24 cellular contexts compared by ENCODE assay signal in the genomic region with DNA sequence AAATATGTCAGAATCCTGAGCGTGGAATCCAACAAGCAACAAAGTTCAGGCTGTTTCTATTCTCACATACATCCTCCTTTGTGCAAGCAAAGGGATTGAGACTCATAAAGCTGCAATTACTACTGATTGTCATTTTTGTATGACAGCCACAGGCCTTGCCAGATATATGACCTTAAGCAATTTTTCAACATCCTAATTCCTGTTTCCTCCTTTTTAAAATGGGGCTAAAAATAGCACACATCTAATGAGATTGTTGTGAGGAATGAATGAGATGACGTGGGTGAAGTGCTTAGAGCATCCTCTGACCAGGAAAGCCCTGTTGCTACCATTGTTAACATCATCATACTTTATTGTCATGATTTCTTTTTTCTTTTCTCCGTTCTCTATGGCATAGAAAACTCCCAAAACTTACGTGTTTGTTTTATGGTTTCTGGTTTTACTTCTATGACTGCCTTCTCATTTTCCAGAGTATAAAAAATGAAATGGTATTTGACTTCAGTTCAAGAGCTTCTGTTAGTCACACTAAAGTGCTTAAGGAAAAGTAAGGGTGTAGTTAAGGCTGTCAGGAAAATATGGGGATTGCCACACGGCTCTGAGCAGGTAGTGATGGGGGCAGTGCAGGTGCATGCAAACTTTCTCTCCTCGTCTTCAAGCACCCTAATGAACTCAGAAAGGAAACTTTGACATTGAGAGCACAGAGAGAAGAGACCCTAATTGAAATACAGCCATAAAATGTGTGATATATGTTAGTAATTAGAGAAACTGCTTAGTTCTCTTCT.
DNase-seq lines count a peak whose midpoint lies in the region; ATAC-seq, FAIRE-seq and TF ChIP-seq lines count a peak whose summit lies in the region.
"Had no signal": no experiment of that assay in that cellular context is flagged by ENCODE, and none has a peak within 500 bp of the region (broad histone marks: within the 10 kb centered on the region; RNA-seq: fewer than 3 reads in every experiment).

No MANE protein-coding gene starts in this region.

- H3K27ac ChIP-seq in body of pancreas (no peak overlapping the region), right cardiac atrium (ENCODE audit: low read length) (peak overlapping the region; percentile 50)
- H3K27ac ChIP-seq: BLaER1, cardiac muscle cell, coronary artery, transverse colon had no signal

- H3K4me3 ChIP-seq in body of pancreas (no peak overlapping the region), right cardiac atrium (ENCODE audit: low read length) (no peak overlapping the region)
- H3K4me3 ChIP-seq: BLaER1, cardiac muscle cell, coronary artery, K562, spleen, transverse colon had no signal

- TF ChIP-seq POLR2A in body of pancreas (IDR thresholded peaks at IDR 0.05) = no peak

- H3K9me3 ChIP-seq in body of pancreas (no peaks in the 10 kb centered on the region), right cardiac atrium (ENCODE audit: control insufficient read depth, low read length) (no peaks in the 10 kb centered on the region)
- H3K9me3 ChIP-seq: BLaER1, spleen, transverse colon had no signal

- H3K27ac Mint-ChIP-seq in type B pancreatic cell (peak overlapping the region; percentile 17), natural killer cell (no peak overlapping the region)
- H3K27ac Mint-ChIP-seq: activated CD4-positive, alpha-beta T cell treated with anti-CD3 and anti-CD28 coated beads for 36 hours; activated CD8-positive, alpha-beta T cell treated with anti-CD3 and anti-CD28 coated beads, Interleukin-2, amount 10 ng/mL, durations not matched to agents 7 days and 5 days; activated naive CD4-positive, alpha-beta T cell treated with anti-CD3 and anti-CD28 coated beads, Interleukin-2, amount 50 U/mL, for 72 hours; memory B cell had no signal

- no peak for DNase-seq in left cardiac atrium
- no peak for DNase-seq in Right ventricle myocardium inferior (ENCODE audit: missing footprints)
- DNase-seq in body of pancreas = no peak
- no peak for DNase-seq in right cardiac atrium
- no peak for DNase-seq in type B pancreatic cell (ENCODE audit: extremely low spot score, unreplicated experiment)
- no peak for DNase-seq in natural killer cell
- no peak for DNase-seq in RCC 7860 (ENCODE audit: low spot score)
- DNase-seq in stimulated activated CD8-positive, alpha-beta memory T cell treated with anti-CD3 and anti-CD28 coated beads, Interleukin-4, amount 100 ng/mL, for 48 hours = no peak
- DNase-seq: activated CD4-positive, alpha-beta T cell treated with anti-CD3 and anti-CD28 coated beads for 36 hours; activated CD8-positive, alpha-beta T cell treated with anti-CD3 and anti-CD28 coated beads, Interleukin-2, amount 10 ng/mL, durations not matched to agents 7 days and 5 days; DMS53; glutamatergic neuron; HCEC 1CT; spleen; transverse colon had no signal

- TF ChIP-seq CTCF in body of pancreas (IDR thresholded peaks at IDR 0.05) (no peak), type B pancreatic cell (conservative IDR thresholded peaks at IDR 0.05) (no peak), natural killer cell (IDR thresholded peaks at IDR 0.05) (no peak)

- 28 to 35% methylated on average over 6 of the region's 6 CpGs for WGBS in body of pancreas, 2 donors
- 36% methylated on average over 6 of the region's 6 CpGs for WGBS in right cardiac atrium

- peak; percentile 16 to 34 for ATAC-seq in left cardiac atrium
- ATAC-seq in Right ventricle myocardium inferior = no peak
- peak; percentile 48 for ATAC-seq in body of pancreas
- ATAC-seq in right cardiac atrium = peak in 1 of 2 donors; percentile 32
- ATAC-seq in natural killer cell = no peak
- ATAC-seq: activated CD4-positive, alpha-beta T cell treated with anti-CD3 and anti-CD28 coated beads for 36 hours; activated CD8-positive, alpha-beta T cell treated with anti-CD3 and anti-CD28 coated beads, Interleukin-2, amount 10 ng/mL, durations not matched to agents 7 days and 5 days; activated naive CD4-positive, alpha-beta T cell treated with anti-CD3 and anti-CD28 coated beads, Interleukin-2, amount 50 U/mL, for 72 hours; esophagus mucosa; K562 had no signal

- H3K36me3 Mint-ChIP-seq in type B pancreatic cell = no peaks in the 10 kb centered on the region
- peaks cover 7% of the 10 kb centered on the region for H3K36me3 Mint-ChIP-seq in natural killer cell
- H3K36me3 Mint-ChIP-seq: activated naive CD4-positive, alpha-beta T cell treated with anti-CD3 and anti-CD28 coated beads, Interleukin-2, amount 50 U/mL, for 72 hours; memory B cell had no signal

- H3K4me1 Mint-ChIP-seq in type B pancreatic cell (ENCODE audit: unreplicated experiment) = peaks cover 8% of the 10 kb centered on the region
- H3K4me1 Mint-ChIP-seq in natural killer cell = no peaks in the 10 kb centered on the region
- H3K4me1 Mint-ChIP-seq: activated CD4-positive, alpha-beta T cell treated with anti-CD3 and anti-CD28 coated beads for 36 hours; memory B cell had no signal

- H3K4me3 Mint-ChIP-seq in type B pancreatic cell (no peak overlapping the region), natural killer cell (no peak overlapping the region)
- H3K4me3 Mint-ChIP-seq: activated CD4-positive, alpha-beta T cell treated with anti-CD3 and anti-CD28 coated beads for 36 hours; activated CD8-positive, alpha-beta T cell treated with anti-CD3 and anti-CD28 coated beads, Interleukin-2, amount 10 ng/mL, durations not matched to agents 7 days and 5 days; memory B cell had no signal

- intact Hi-C loops in left cardiac atrium (cut with DNase I) = no loop called here
- intact Hi-C loops in Right ventricle myocardium inferior (cut with DNase I) = no loop called here
- intact Hi-C loops in body of pancreas (cut with DNase I) = no loop called here
- intact Hi-C loops in right cardiac atrium (cut with DNase I) = no loop called here
- intact Hi-C loops in natural killer cell (cut with micrococcal nuclease) = no loop called here

- H3K27me3 Mint-ChIP-seq in type B pancreatic cell = no peaks in the 10 kb centered on the region
- H3K27me3 Mint-ChIP-seq in natural killer cell (ENCODE audit: low read depth in 2 of 2) = no peaks in the 10 kb centered on the region
- H3K27me3 Mint-ChIP-seq: activated CD4-positive, alpha-beta T cell treated with anti-CD3 and anti-CD28 coated beads for 36 hours; memory B cell had no signal

- H3K36me3 ChIP-seq in body of pancreas (replicated peaks in 1 of 2; ENCODE audit: insufficient read depth in 1 of 2, low read depth in 2 of 2) = no peaks in the 10 kb centered on the region
- H3K36me3 ChIP-seq: BLaER1, cardiac muscle cell, spleen, transverse colon had no signal

- no peaks in the 10 kb centered on the region for H3K27me3 ChIP-seq in body of pancreas
- no peaks in the 10 kb centered on the region for H3K27me3 ChIP-seq in right cardiac atrium (ENCODE audit: control insufficient read depth, insufficient read depth)
- H3K27me3 ChIP-seq: BLaER1, cardiac muscle cell, spleen, transverse colon had no signal

- H3K9me3 Mint-ChIP-seq in type B pancreatic cell = no peaks in the 10 kb centered on the region
- H3K9me3 Mint-ChIP-seq in natural killer cell = peaks cover 10 to 13% of the 10 kb centered on the region in 2 donors
- H3K9me3 Mint-ChIP-seq: memory B cell had no signal

- H3K4me1 ChIP-seq in body of pancreas (no peaks in the 10 kb centered on the region), right cardiac atrium (ENCODE audit: control insufficient read depth, insufficient read depth, low read length) (no peaks in the 10 kb centered on the region)
- H3K4me1 ChIP-seq: BLaER1, spleen, transverse colon had no signal

- no peak for FAIRE-seq in RCC 7860 (lab: Jason Lieb, UNC)
- FAIRE-seq: G401.6, GM19239, K562 had no signal

Comparison
In these comparisons a context has a peak if more than half of its experiments do, and no peak if none do; other contexts are left out.
1. ATAC-seq: peak in left cardiac atrium (2 of 2) and body of pancreas (single experiment); none in Right ventricle myocardium inferior (single experiment) and natural killer cell (0 of 3).